In genomic region chr3:187567026-187567425, GRCh38 we compare ENCODE assay signal across 20 cellular contexts.
DNase-seq lines count a peak whose midpoint lies in the region; TF ChIP-seq lines count a peak whose summit lies in the region.
"Had no signal": no experiment of that assay in that cellular context is flagged by ENCODE, and none has a peak within 500 bp of the region (broad histone marks: within the 10 kb centered on the region; RNA-seq: fewer than 3 reads in every experiment).

No MANE protein-coding gene starts in this region.

- H3K4me3 Mint-ChIP-seq in mesothelial cell of epicardium: no peak overlapping the region
- H3K4me3 Mint-ChIP-seq: activated CD4-positive, alpha-beta T cell treated with anti-CD3 and anti-CD28 coated beads, Interleukin-2, amount 10 ng/mL, durations not matched to agents 7 days and 5 days; IgD-negative memory B cell; T-helper 17 cell had no signal

- no peak overlapping the region for H3K4me3 ChIP-seq in HL-60 (replicated peaks; ENCODE audit: insufficient read depth, low read length)
- H3K4me3 ChIP-seq: BLaER1, spleen, thoracic aorta had no signal

- no peak overlapping the region for H3K27ac ChIP-seq in HL-60 (replicated peaks)
- H3K27ac ChIP-seq: BLaER1, foreskin keratinocyte, spleen, thoracic aorta had no signal

- TF ChIP-seq CTCF in HL-60 (IDR thresholded peaks at IDR 0.05; ENCODE audit: insufficient read depth, low read length) (no peak), mesothelial cell of epicardium (IDR thresholded peaks at IDR 0.05; ENCODE audit: unreplicated experiment) (no peak)

- peaks cover 33% of the 10 kb centered on the region for H3K4me1 Mint-ChIP-seq in mesothelial cell of epicardium
- H3K4me1 Mint-ChIP-seq: activated CD4-positive, alpha-beta T cell treated with anti-CD3 and anti-CD28 coated beads, Interleukin-2, amount 10 ng/mL, durations not matched to agents 7 days and 5 days had no signal

- DNase-seq in AG08395 (ENCODE audit: low spot score): peak; percentile 56
- peak; percentile 10 to 43 for DNase-seq in HL-60 (ENCODE audit: low read depth in 1 of 2, low spot score in 1 of 2)
- DNase-seq in astrocyte of the hippocampus (ENCODE audit: low read depth, low spot score): peak; percentile 51
- no peak for DNase-seq in mesothelial cell of epicardium (ENCODE audit: low spot score in 2 of 2, unreplicated experiment in 2 of 2)
- DNase-seq in activated CD4-positive, alpha-beta T cell treated with anti-CD3 and anti-CD28 coated beads, Interleukin-2, amount 50 U/mL, for 1 hour: no peak
- DNase-seq in SHP77 (lab: John Stamatoyannopoulos, UW): no peak
- no peak for DNase-seq in HuH-7.5 (ENCODE audit: low spot score)
- no peak for DNase-seq in NCI-H748 (lab: John Stamatoyannopoulos, UW; ENCODE audit: unreplicated experiment)
- DNase-seq: activated CD4-positive, alpha-beta T cell treated with anti-CD3 and anti-CD28 coated beads, Interleukin-2, amount 10 ng/mL, durations not matched to agents 7 days and 5 days; amygdala; DMS79; foreskin keratinocyte; NCI-H1436 treated with DMSO at 0.1 percent for 48 hours; NCI-H446; nucleus accumbens; spleen; T-helper 17 cell had no signal

- peak overlapping the region; percentile 69 for H3K27ac Mint-ChIP-seq in mesothelial cell of epicardium
- H3K27ac Mint-ChIP-seq: activated CD4-positive, alpha-beta T cell treated with anti-CD3 and anti-CD28 coated beads, Interleukin-2, amount 10 ng/mL, durations not matched to agents 7 days and 5 days; IgD-negative memory B cell; T-helper 17 cell had no signal

- H3K36me3 Mint-ChIP-seq in mesothelial cell of epicardium: no peaks in the 10 kb centered on the region
- H3K36me3 Mint-ChIP-seq: IgD-negative memory B cell had no signal

- H3K27me3 Mint-ChIP-seq in mesothelial cell of epicardium (ENCODE audit: low read depth): no peaks in the 10 kb centered on the region

- no peaks in the 10 kb centered on the region for H3K27me3 ChIP-seq in HL-60 (ENCODE audit: insufficient read depth, poor library complexity, severe bottlenecking)
- H3K27me3 ChIP-seq: BLaER1 had no signal

- H3K9me3 Mint-ChIP-seq in mesothelial cell of epicardium: no peaks in the 10 kb centered on the region
- H3K9me3 Mint-ChIP-seq: activated CD4-positive, alpha-beta T cell treated with anti-CD3 and anti-CD28 coated beads, Interleukin-2, amount 10 ng/mL, durations not matched to agents 7 days and 5 days; IgD-negative memory B cell had no signal

Comparison
In these comparisons a context has a peak if more than half of its experiments do, and no peak if none do; other contexts are left out.
1. DNase-seq: peak in AG08395 (single experiment), HL-60 (2 of 2) and astrocyte of the hippocampus (single experiment); none in mesothelial cell of epicardium (0 of 2), activated CD4-positive, alpha-beta T cell treated with anti-CD3 and anti-CD28 coated beads, Interleukin-2, amount 50 U/mL, for 1 hour (single experiment), SHP77 (0 of 2), HuH-7.5 (single experiment) and NCI-H748 (single experiment).